ENCODE assay signal across 8 cellular contexts in the genomic region with DNA sequence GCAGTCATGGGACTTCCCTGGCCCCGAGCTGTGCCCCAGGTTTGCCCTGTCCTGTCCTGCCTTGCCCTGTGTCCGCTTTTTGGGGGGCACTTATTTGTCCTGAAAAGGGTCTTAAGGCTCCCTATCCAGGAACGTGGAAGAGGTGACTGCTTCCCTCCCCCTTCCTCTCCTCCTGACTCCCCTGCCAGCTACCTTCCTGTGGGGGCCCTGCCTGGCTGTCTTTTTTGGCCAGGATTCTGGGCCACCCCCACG. TPM values are rescaled to one million over a fixed set of nuclear protein-coding genes. Genes with fewer than 3 reads are reported as not detected.
DNase-seq lines count a peak whose midpoint lies in the region; ATAC-seq lines count a peak whose summit lies in the region.

No MANE protein-coding gene starts in this region.

- DNase-seq in activated T-cell treated with anti-CD3 and anti-CD28 coated beads, Interleukin-2, amount 50 U/mL, for 4 hours: no peak
- DNase-seq in right cardiac atrium: peak in 1 of 3 donors; percentile 39
- DNase-seq in NCI-H1105 (lab: John Stamatoyannopoulos, UW): no peak
- DNase-seq in MV-4-11 (lab: John Stamatoyannopoulos, UW): no peak

- peaks cover 30% of the 10 kb centered on the region for H3K27me3 ChIP-seq in HUES64 (ENCODE audit: insufficient read depth, low read length)
- H3K27me3 ChIP-seq in right cardiac atrium (ENCODE audit: control insufficient read depth, insufficient read depth): no peaks in the 10 kb centered on the region

- peak overlapping the region; percentile 96 for H3K27ac Mint-ChIP-seq in stimulated activated memory B cell treated with anti-CD40 and anti-IgM and Interleukin-4, amounts not matched to agents 10 μg/mL and 1 μg/mL and 100 μg/mL, for 72 hours

- no peak for ATAC-seq in activated T-cell treated with anti-CD3 and anti-CD28 coated beads, Interleukin-2, amount 50 U/mL, for 4 hours
- ATAC-seq in right cardiac atrium (no peak), GM18519 (IDR thresholded peaks at IDR 0.05; ENCODE audit: low FRiP score, unreplicated experiment) (no peak), GM21528 (IDR thresholded peaks at IDR 0.05; ENCODE audit: low FRiP score, unreplicated experiment) (no peak)
- ATAC-seq in stimulated activated memory B cell treated with anti-CD40 and anti-IgM and Interleukin-4, amounts not matched to agents 10 μg/mL and 1 μg/mL and 100 μg/mL, for 72 hours: no peak

- H3K36me3 ChIP-seq in HUES64 (ENCODE audit: insufficient read depth, low read length): no peaks in the 10 kb centered on the region

- under 1% methylated on average over 4 of the region's 4 CpGs for WGBS in HUES64
- 1% methylated on average over 4 of the region's 4 CpGs for WGBS in right cardiac atrium

- H3K4me1 ChIP-seq in HUES64 (ENCODE audit: insufficient read depth, low read length) (peaks cover 14% of the 10 kb centered on the region), right cardiac atrium (ENCODE audit: control insufficient read depth, insufficient read depth, low read length) (peaks cover 12% of the 10 kb centered on the region)

- no peaks in the 10 kb centered on the region for H3K9me3 ChIP-seq in HUES64 (ENCODE audit: insufficient read depth, low read depth, low read length)
- no peaks in the 10 kb centered on the region for H3K9me3 ChIP-seq in right cardiac atrium (ENCODE audit: control insufficient read depth, low read length)

- no peaks in the 10 kb centered on the region for H3K36me3 Mint-ChIP-seq in activated T-cell treated with anti-CD3 and anti-CD28 coated beads, Interleukin-2, amount 50 U/mL, for 4 hours (ENCODE audit: insufficient read depth)
- H3K36me3 Mint-ChIP-seq in stimulated activated memory B cell treated with anti-CD40 and anti-IgM and Interleukin-4, amounts not matched to agents 10 μg/mL and 1 μg/mL and 100 μg/mL, for 72 hours: no peaks in the 10 kb centered on the region

- peak overlapping the region; percentile 86 for H3K4me3 ChIP-seq in HUES64 (ENCODE audit: low read length)
- H3K4me3 ChIP-seq in right cardiac atrium (ENCODE audit: low read length): no peak overlapping the region

- peak overlapping the region; percentile 50; the same call in 1 of the 2 replicates for H3K9ac ChIP-seq in HUES64 (ENCODE audit: low read depth, low read length)

- intact Hi-C loops in right cardiac atrium (cut with DNase I): loop anchor here (2.0 to 5.0 kb wide), 8 partner anchors 46 to 181 kb away; no protein-coding TSS in a partner anchor

- H3K9me3 Mint-ChIP-seq in activated T-cell treated with anti-CD3 and anti-CD28 coated beads, Interleukin-2, amount 50 U/mL, for 4 hours: no peaks in the 10 kb centered on the region
- H3K9me3 Mint-ChIP-seq in stimulated activated memory B cell treated with anti-CD40 and anti-IgM and Interleukin-4, amounts not matched to agents 10 μg/mL and 1 μg/mL and 100 μg/mL, for 72 hours: no peaks in the 10 kb centered on the region

- H3K27ac ChIP-seq in HUES64 (ENCODE audit: low read depth, low read length) (peak overlapping the region; percentile 99; the same call in 1 of the 2 replicates), right cardiac atrium (ENCODE audit: low read length) (peak overlapping the region; percentile 97)

- H3K4me1 Mint-ChIP-seq in activated T-cell treated with anti-CD3 and anti-CD28 coated beads, Interleukin-2, amount 50 U/mL, for 4 hours (ENCODE audit: low read depth): peaks cover 44% of the 10 kb centered on the region
- peaks cover 38% of the 10 kb centered on the region for H3K4me1 Mint-ChIP-seq in stimulated activated memory B cell treated with anti-CD40 and anti-IgM and Interleukin-4, amounts not matched to agents 10 μg/mL and 1 μg/mL and 100 μg/mL, for 72 hours

- H3K27me3 Mint-ChIP-seq in activated T-cell treated with anti-CD3 and anti-CD28 coated beads, Interleukin-2, amount 50 U/mL, for 4 hours (ENCODE audit: low read depth): peaks cover 1% of the 10 kb centered on the region
- no peaks in the 10 kb centered on the region for H3K27me3 Mint-ChIP-seq in stimulated activated memory B cell treated with anti-CD40 and anti-IgM and Interleukin-4, amounts not matched to agents 10 μg/mL and 1 μg/mL and 100 μg/mL, for 72 hours

- H3K4me3 Mint-ChIP-seq in activated T-cell treated with anti-CD3 and anti-CD28 coated beads, Interleukin-2, amount 50 U/mL, for 4 hours: peak overlapping the region; percentile 93
- H3K4me3 Mint-ChIP-seq in stimulated activated memory B cell treated with anti-CD40 and anti-IgM and Interleukin-4, amounts not matched to agents 10 μg/mL and 1 μg/mL and 100 μg/mL, for 72 hours: peak overlapping the region; percentile 99

RNA-seq across cellular contexts. Expression of a gene that starts 6.5 kb away (rescaled TPM):
- 0.10 TPM for polyA plus RNA-seq in HUES64 (2013, experiment 1 of 2)
- 0.25 TPM for polyA plus RNA-seq in HUES64 (2013, experiment 2 of 2)
- 10 to 100 TPM; 21.3 to 25.3 (median 24.6) TPM for total RNA-seq in activated T-cell treated with anti-CD3 and anti-CD28 coated beads, Interleukin-2, amount 50 U/mL, for 4 hours
- total RNA-seq in right cardiac atrium: 10 to 100 TPM; 59.3 to 76.6 (median 72.6) TPM
- 39.5 TPM for polyA plus RNA-seq in right cardiac atrium
